Comparison of ENCODE assay signal across 11 cellular contexts in the genomic region with DNA sequence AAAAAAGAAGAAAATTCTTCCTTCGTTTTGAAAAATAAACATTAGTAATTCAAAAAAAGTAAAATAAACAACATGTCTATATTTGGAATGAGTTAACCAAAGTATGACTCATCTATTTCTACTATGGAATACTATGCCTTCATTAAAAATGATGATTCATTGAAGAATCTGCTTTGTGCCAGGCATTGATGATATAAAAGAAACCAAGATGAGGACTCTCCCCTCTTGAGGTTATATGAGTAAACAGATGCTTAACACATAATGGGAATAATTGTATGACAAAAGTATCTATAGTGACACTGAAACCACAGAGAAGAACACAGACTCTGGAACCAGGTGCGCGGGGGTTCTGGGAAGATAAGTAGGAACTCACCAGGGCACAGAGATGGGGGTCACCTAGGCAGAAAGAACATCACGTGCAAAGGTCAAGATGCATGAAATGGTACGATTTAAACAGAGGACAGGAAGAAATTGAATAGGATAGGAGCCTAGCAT. TPM values are rescaled to one million over a fixed set of nuclear protein-coding genes. Genes with fewer than 3 reads are reported as not detected.
A peak's percentile ranks its signal among the peaks of the same experiment; 100 is the strongest.
DNase-seq lines count a peak whose midpoint lies in the region; ATAC-seq, FAIRE-seq and TF ChIP-seq lines count a peak whose summit lies in the region.
"Had no signal": no experiment of that assay in that cellular context is flagged by ENCODE, and none has a peak within 500 bp of the region (broad histone marks: within the 10 kb centered on the region; RNA-seq: fewer than 3 reads in every experiment).

No MANE protein-coding gene starts in this region.

- no peak overlapping the region for H3K4me3 ChIP-seq in A673 (ENCODE audit: low read depth, low read length, poor library complexity, severe bottlenecking)
- peak overlapping the region in 1 of 2 experiments; percentile 8; a peak in 1 of 4 replicates for H3K4me3 ChIP-seq in HCT116 (replicated peaks in 1 of 2; ENCODE audit: low read depth in 1 of 2, low read length in 2 of 2)
- H3K4me3 ChIP-seq in fibroblast of the aortic adventitia (ENCODE audit: low read depth, low read length): no peak overlapping the region
- H3K4me3 ChIP-seq in SJCRH30: no peak overlapping the region
- no peak overlapping the region for H3K4me3 ChIP-seq in upper lobe of right lung

- POLR2A ChIA-PET in A673 (lab: Charles Lee; ENCODE audit: low non-redundant PET) (no interaction called here), HCT116 (lab: Charles Lee) (interaction anchor here (0.7 to 2.2 kb wide), 9 partner anchors 12 to 34 kb away, joined by 3 to 13 read pairs (median 4); partner anchors contain the start of gene ELF3)

- RAD21 ChIA-PET in HCT116 (lab: Charles Lee; ENCODE audit: low non-redundant PET in 1 of 2, low total read pairs in 2 of 2, uncharacterized antibody in 2 of 2, unreplicated experiment in 2 of 2): no interaction called here

- intact Hi-C loops in A673 (cut with micrococcal nuclease; ENCODE audit: unreplicated experiment) (no loop called here), HCT116 (cut with micrococcal nuclease) (no loop called here), upper lobe of right lung (cut with DNase I) (no loop called here)

- no peaks in the 10 kb centered on the region for H3K36me3 ChIP-seq in A673 (ENCODE audit: insufficient read depth, low read length, poor library complexity, severe bottlenecking)
- H3K36me3 ChIP-seq in HCT116 (ENCODE audit: control insufficient read depth in 1 of 2, insufficient read depth in 2 of 2, low read length in 2 of 2): no peaks in the 10 kb centered on the region
- no peaks in the 10 kb centered on the region for H3K36me3 ChIP-seq in SJCRH30
- H3K36me3 ChIP-seq in upper lobe of right lung: no peaks in the 10 kb centered on the region

- peak; percentile 29 for DNase-seq in A673 (ENCODE audit: low spot score)
- DNase-seq in HCT116 (ENCODE audit: low read depth, low spot score): peak; percentile 73
- peak; percentile 76 for DNase-seq in RCC 7860 (ENCODE audit: low spot score)
- DNase-seq in fibroblast of the aortic adventitia (ENCODE audit: low read depth): peak; percentile 73
- DNase-seq in NCI-H1694 (lab: John Stamatoyannopoulos, UW): no peak
- no peak for DNase-seq in SJCRH30
- DNase-seq in upper lobe of right lung: no peak
- DNase-seq: activated CD4-positive, alpha-beta T cell treated with anti-CD3 and anti-CD28 coated beads for 48 hours; effector memory CD8-positive, alpha-beta T cell; MM.1S had no signal

- H3K27me3 ChIP-seq in A673 (replicated peaks; ENCODE audit: insufficient read depth, low read depth, low read length, poor library complexity) (no peaks in the 10 kb centered on the region), HCT116 (ENCODE audit: insufficient read depth, low read length) (no peaks in the 10 kb centered on the region), SJCRH30 (no peaks in the 10 kb centered on the region), upper lobe of right lung (no peaks in the 10 kb centered on the region)

- H4K20me1 ChIP-seq in HCT116 (ENCODE audit: insufficient read depth): no peaks in the 10 kb centered on the region

- H3K27ac ChIP-seq in A673 (ENCODE audit: low read depth, low read length, poor library complexity, severe bottlenecking): no peak overlapping the region
- peak overlapping the region; percentile 72 for H3K27ac ChIP-seq in HCT116 (ENCODE audit: low read depth, low read length)
- H3K27ac ChIP-seq in SJCRH30: no peak overlapping the region
- H3K27ac ChIP-seq in upper lobe of right lung: no peak overlapping the region

- no peaks in the 10 kb centered on the region for H3K4me1 ChIP-seq in A673 (ENCODE audit: insufficient read depth, low read length, poor library complexity, severe bottlenecking)
- H3K4me1 ChIP-seq in HCT116 (ENCODE audit: control insufficient read depth in 1 of 2, insufficient read depth in 2 of 2, low read length in 2 of 2): peaks cover 48 to 73% of the 10 kb centered on the region in 2 experiments
- peaks cover 3% of the 10 kb centered on the region for H3K4me1 ChIP-seq in SJCRH30
- peaks cover 1% of the 10 kb centered on the region for H3K4me1 ChIP-seq in upper lobe of right lung

- H2AFZ ChIP-seq in HCT116 (ENCODE audit: low read depth, low read length, poor library complexity, severe bottlenecking): peak overlapping the region; percentile 77

- TF ChIP-seq RAD21 in HCT116 (IDR thresholded peaks at IDR 0.05; ENCODE audit: low read depth): peak; percentile 32; the same call in 1 of the 2 replicates

- no peak for TF ChIP-seq CTCF in A673 (conservative IDR thresholded peaks at IDR 0.05; ENCODE audit: low read depth, low read length)
- TF ChIP-seq CTCF in HCT116 (IDR thresholded peaks at IDR 0.05 in 2 of 3, conservative IDR thresholded peaks at IDR 0.05 in 1 of 3; ENCODE audit: borderline replicate concordance in 1 of 3, insufficient read depth in 1 of 3, low read depth in 2 of 3, low read length in 2 of 3): no peak
- no peak for TF ChIP-seq CTCF in fibroblast of the aortic adventitia (IDR thresholded peaks at IDR 0.05; ENCODE audit: insufficient read depth, low read length)
- no peak for TF ChIP-seq CTCF in upper lobe of right lung (IDR thresholded peaks at IDR 0.05)

- peak overlapping the region; percentile 70 for H3K4me2 ChIP-seq in HCT116 (ENCODE audit: low read length)

- ATAC-seq in HCT116 (peak; percentile 77), GM21447 (IDR thresholded peaks at IDR 0.05; ENCODE audit: unreplicated experiment) (no peak), upper lobe of right lung (no peak)
- ATAC-seq: effector memory CD8-positive, alpha-beta T cell had no signal

- H3K79me2 ChIP-seq in HCT116 (ENCODE audit: insufficient read depth, low read length): no peaks in the 10 kb centered on the region

- BruUV-seq in A673 (replicated peaks; lab: Mats Ljungman, UMichigan) (no TSS peak), HCT116 (replicated peaks; lab: Mats Ljungman, UMichigan) (no TSS peak)

- no peaks in the 10 kb centered on the region for H3K9me2 ChIP-seq in HCT116 (ENCODE audit: insufficient read depth)

- H3K9ac ChIP-seq in HCT116 (ENCODE audit: low read length): peak overlapping the region; percentile 38

- CTCF ChIA-PET in A673 (lab: Charles Lee): no interaction called here
- CTCF ChIA-PET in HCT116 (lab: Charles Lee): no interaction called here

- H3K9me3 ChIP-seq in A673 (ENCODE audit: low read depth, low read length, poor library complexity, severe bottlenecking) (no peaks in the 10 kb centered on the region), HCT116 (ENCODE audit: control insufficient read depth in 1 of 2, insufficient read depth in 1 of 2, low read depth in 1 of 2, low read length in 2 of 2) (no peaks in the 10 kb centered on the region), SJCRH30 (replicated peaks) (no peaks in the 10 kb centered on the region), upper lobe of right lung (no peaks in the 10 kb centered on the region)

- no peak for TF ChIP-seq POLR2A in HCT116 (IDR thresholded peaks at IDR 0.05; ENCODE audit: borderline replicate concordance, extremely low read depth, insufficient read depth, insufficient read length)

- peak; percentile 91 for FAIRE-seq in RCC 7860 (lab: Jason Lieb, UNC)

TF ChIP-seq in HCT116, 20 proteins besides CTCF, POLR2A, EP300 and RAD21 (continues in another document):
- peak; percentile 94 for TF ChIP-seq FOSL1 (IDR thresholded peaks at IDR 0.05; ENCODE audit: low read depth)
- TF ChIP-seq SP1 (IDR thresholded peaks at IDR 0.05; ENCODE audit: low read depth): peak; percentile 86
- no peak for TF ChIP-seq EZH2 (IDR thresholded peaks at IDR 0.05)
- no peak for TF ChIP-seq ZBTB33 (IDR thresholded peaks at IDR 0.05; ENCODE audit: extremely low read depth, insufficient replicate concordance, low read length)
- TF ChIP-seq CBX3 (IDR thresholded peaks at IDR 0.05; ENCODE audit: low read depth): peak; percentile 44
- TF ChIP-seq TCF7L2 (IDR thresholded peaks at IDR 0.05; ENCODE audit: borderline replicate concordance, extremely low read depth, insufficient read depth, insufficient read length): no peak
- no peak for TF ChIP-seq ZNF274 (IDR thresholded peaks at IDR 0.05; ENCODE audit: low read depth, low read length)
- TF ChIP-seq SRF (IDR thresholded peaks at IDR 0.05; ENCODE audit: low read depth): peak; percentile 93
- TF ChIP-seq, protein P1, sequence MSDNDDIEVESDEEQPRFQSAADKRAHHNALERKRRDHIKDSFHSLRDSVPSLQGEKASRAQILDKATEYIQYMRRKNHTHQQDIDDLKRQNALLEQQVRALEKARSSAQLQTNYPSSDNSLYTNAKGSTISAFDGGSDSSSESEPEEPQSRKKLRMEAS (IDR thresholded peaks at IDR 0.05): 0 out of 2 replicates have a peak, but pooled peaks have one; percentile 39
- TF ChIP-seq EZH2phosphoT487 (IDR thresholded peaks at IDR 0.05; ENCODE audit: borderline replicate concordance): no peak
- no peak for TF ChIP-seq ELF1 (IDR thresholded peaks at IDR 0.05; ENCODE audit: borderline replicate concordance, low read depth)
- TF ChIP-seq ZFX (IDR thresholded peaks at IDR 0.05): no peak
- TF ChIP-seq JUND (IDR thresholded peaks at IDR 0.05): peak; percentile 97

RNA-seq across cellular contexts. Expression of gene ELF3, which starts 18.8 kb away (rescaled TPM):
- 0.50 and 0.56 TPM in 2 replicates for total RNA-seq in A673 (2021)
- 200 TPM for total RNA-seq in HCT116 (2021; ENCODE audit: unreplicated experiment)
- 284 and 412 TPM in 2 replicates for polyA plus RNA-seq in HCT116 (2012)
- total RNA-seq in fibroblast of the aortic adventitia (ENCODE audit: low replicate concordance): 0.09 TPM in 1 of 2 replicates, not detected in the other
- 0.51 and 0.59 TPM in 2 replicates for total RNA-seq in SJCRH30 (2014; rRNA removed; shearing (Covaris generic))
- total RNA-seq in upper lobe of right lung: 62.9 TPM

RNA-seq across cellular contexts. Expression of gene RNPEP, which starts 46.8 kb away (rescaled TPM):
- total RNA-seq in A673 (2021): 59.3 and 74.1 TPM in 2 replicates
- 85.9 TPM for total RNA-seq in HCT116 (2021; ENCODE audit: unreplicated experiment)
- 57.2 and 67.7 TPM in 2 replicates for polyA plus RNA-seq in HCT116 (2012)
- 49.3 and 189 TPM in 2 replicates for total RNA-seq in fibroblast of the aortic adventitia (ENCODE audit: low replicate concordance)
- 45.4 and 48.4 TPM in 2 replicates for total RNA-seq in SJCRH30 (2014; rRNA removed; shearing (Covaris generic))
- total RNA-seq in upper lobe of right lung: 61.7 TPM

Comparison
In these comparisons a context has a peak if more than half of its experiments do, and no peak if none do; other contexts are left out.
1. DNase-seq: peak in A673 (single experiment), HCT116 (single experiment), RCC 7860 (single experiment) and fibroblast of the aortic adventitia (single experiment); none in NCI-H1694 (single experiment), SJCRH30 (0 of 2) and upper lobe of right lung (single experiment).
2. RNA of gene ELF3, which starts 18.8 kb away (total RNA-seq): 200 TPM in HCT116 (single experiment) and 62.9 TPM in upper lobe of right lung (single experiment); 0.51 to 0.59 TPM in SJCRH30, 0.50 to 0.56 TPM in A673 and 0.09 TPM in fibroblast of the aortic adventitia; every median in the first group is over 10 times any median in the second.